Comparison of ENCODE assay signal across 2 cellular contexts in genomic region chr4:74123065-74123728, GRCh38.
TF ChIP-seq lines count a peak whose summit lies in the region.

No MANE protein-coding gene starts in this region.

TF ChIP-seq in SK-N-SH, 30 proteins besides CTCF, POLR2A, EP300 and RAD21 (continued from another document):
- TF ChIP-seq RXRA (IDR thresholded peaks at IDR 0.05; ENCODE audit: borderline replicate concordance, low read depth) (no peak), SMC3 (IDR thresholded peaks at IDR 0.05; ENCODE audit: low read depth, low read length) (no peak)

TF ChIP-seq in SK-N-SH treated with all-trans-retinoic acid at 6 μM for 48 hours, 23 proteins besides CTCF, POLR2A, EP300 and RAD21 (continued from another document):
- TF ChIP-seq CREB5 (CRISPR knock-in tag; IDR thresholded peaks at IDR 0.05; ENCODE audit: low read depth), result no peak
- TF ChIP-seq ZNF8 (CRISPR knock-in tag; IDR thresholded peaks at IDR 0.05), result no peak
